11 cellular contexts compared by ENCODE assay signal in genomic region chr5:142326480-142326938, GRCh38. TPM values are rescaled to one million over a fixed set of nuclear protein-coding genes. Genes with fewer than 3 reads are reported as not detected.
DNase-seq lines count a peak whose midpoint lies in the region; ATAC-seq lines count a peak whose summit lies in the region.
"Had no signal": no experiment of that assay in that cellular context is flagged by ENCODE, and none has a peak within 500 bp of the region (broad histone marks: within the 10 kb centered on the region; RNA-seq: fewer than 3 reads in every experiment).

No MANE protein-coding gene starts in this region.

- POLR2A ChIA-PET in activated CD8-positive, alpha-beta T cell treated with anti-CD3 and anti-CD28 coated beads, Interleukin-2, amount 10 ng/mL, durations not matched to agents 7 days and 5 days (lab: Charles Lee) = no interaction called here

- H3K79me2 ChIP-seq in Karpas-422 (ENCODE audit: low read length) = no peaks in the 10 kb centered on the region

- H3K9me3 Mint-ChIP-seq in activated CD8-positive, alpha-beta T cell treated with anti-CD3 and anti-CD28 coated beads, Interleukin-2, amount 10 ng/mL, durations not matched to agents 7 days and 5 days (ENCODE audit: insufficient read depth) = no peaks in the 10 kb centered on the region

- H3K9me3 ChIP-seq in right cardiac atrium (ENCODE audit: control insufficient read depth, low read length) (no peaks in the 10 kb centered on the region), Karpas-422 (ENCODE audit: low read length) (no peaks in the 10 kb centered on the region)

- peaks cover 13% of the 10 kb centered on the region for H3K36me3 ChIP-seq in H7 (replicated peaks; ENCODE audit: control insufficient read depth, insufficient read depth, low read length)
- no peaks in the 10 kb centered on the region for H3K36me3 ChIP-seq in Karpas-422 (ENCODE audit: insufficient read depth, low read length)

- intact Hi-C loops in right cardiac atrium (cut with DNase I) = loop anchor here in 1 of 4 donors (10.0 kb wide), 2 partner anchors 172 to 218 kb away; no protein-coding TSS in a partner anchor

- DNase-seq in H7 (no peak), right cardiac atrium (no peak), skeletal muscle cell (ENCODE audit: low read depth) (no peak), epidermal melanocyte (ENCODE audit: insufficient read length, low spot score) (no peak), Karpas-422 (no peak)
- no peak for DNase-seq in activated CD8-positive, alpha-beta T cell treated with anti-CD3 and anti-CD28 coated beads, Interleukin-2, amount 10 ng/mL, durations not matched to agents 7 days and 5 days
- DNase-seq: activated naive CD4-positive, alpha-beta T cell treated with anti-CD3 and anti-CD28 coated beads, Interleukin-2, amount 50 U/mL, for 16 hours; OCI-M1 had no signal

- H4K20me1 ChIP-seq in Karpas-422 (ENCODE audit: insufficient read depth, low read depth, low read length) = no peaks in the 10 kb centered on the region

- H3K9me2 ChIP-seq in Karpas-422 (replicated peaks; ENCODE audit: insufficient read depth, low read length) = no peaks in the 10 kb centered on the region

- H3K4me1 ChIP-seq in right cardiac atrium (ENCODE audit: control insufficient read depth, insufficient read depth, low read length) = peaks cover 6% of the 10 kb centered on the region
- peaks cover 17% of the 10 kb centered on the region for H3K4me1 ChIP-seq in Karpas-422 (ENCODE audit: low read length)

- H3K27me3 Mint-ChIP-seq in activated CD8-positive, alpha-beta T cell treated with anti-CD3 and anti-CD28 coated beads, Interleukin-2, amount 10 ng/mL, durations not matched to agents 7 days and 5 days (ENCODE audit: low read depth) = peaks cover 36% of the 10 kb centered on the region

- H3K4me3 ChIP-seq in H7 (ENCODE audit: insufficient read depth, low read depth, low read length) = peak overlapping the region; percentile 98
- peak overlapping the region; percentile 58 for H3K4me3 ChIP-seq in right cardiac atrium (ENCODE audit: low read length)
- peak overlapping the region; percentile 92 for H3K4me3 ChIP-seq in skeletal muscle cell (ENCODE audit: low read depth, low read length)
- H3K4me3 ChIP-seq in Karpas-422 (ENCODE audit: low read length) = no peak overlapping the region

- CTCF ChIA-PET in activated CD8-positive, alpha-beta T cell treated with anti-CD3 and anti-CD28 coated beads, Interleukin-2, amount 10 ng/mL, durations not matched to agents 7 days and 5 days (lab: Charles Lee) = interaction anchor here (0.9 kb wide), 1 partner anchor 18 kb away, joined by 3 read pairs; no protein-coding TSS in a partner anchor

- H3K36me3 Mint-ChIP-seq in activated CD8-positive, alpha-beta T cell treated with anti-CD3 and anti-CD28 coated beads, Interleukin-2, amount 10 ng/mL, durations not matched to agents 7 days and 5 days (ENCODE audit: low read depth) = no peaks in the 10 kb centered on the region

- H3K27ac ChIP-seq in right cardiac atrium (ENCODE audit: low read length) = peak overlapping the region; percentile 81
- no peak overlapping the region for H3K27ac ChIP-seq in Karpas-422 (ENCODE audit: low read length)

- peaks cover 34% of the 10 kb centered on the region for H3K4me1 Mint-ChIP-seq in activated CD8-positive, alpha-beta T cell treated with anti-CD3 and anti-CD28 coated beads, Interleukin-2, amount 10 ng/mL, durations not matched to agents 7 days and 5 days (ENCODE audit: low read depth)

- no peak for ATAC-seq in activated CD8-positive, alpha-beta T cell treated with anti-CD3 and anti-CD28 coated beads, Interleukin-2, amount 10 ng/mL, durations not matched to agents 7 days and 5 days
- ATAC-seq in right cardiac atrium (no peak), HG02571 (IDR thresholded peaks at IDR 0.05; ENCODE audit: unreplicated experiment) (no peak), HG02763 (IDR thresholded peaks at IDR 0.05; ENCODE audit: unreplicated experiment) (no peak)

- H3K27ac Mint-ChIP-seq in activated CD8-positive, alpha-beta T cell treated with anti-CD3 and anti-CD28 coated beads, Interleukin-2, amount 10 ng/mL, durations not matched to agents 7 days and 5 days = no peak overlapping the region

- peak overlapping the region; percentile 81 for H3K4me3 Mint-ChIP-seq in activated CD8-positive, alpha-beta T cell treated with anti-CD3 and anti-CD28 coated beads, Interleukin-2, amount 10 ng/mL, durations not matched to agents 7 days and 5 days

- WGBS in right cardiac atrium = 48% methylated on average over 8 of the region's 8 CpGs

- H3K27me3 ChIP-seq in H7 (ENCODE audit: control insufficient read depth, insufficient read depth, low read length) (no peaks in the 10 kb centered on the region), right cardiac atrium (ENCODE audit: control insufficient read depth, insufficient read depth) (no peaks in the 10 kb centered on the region), Karpas-422 (ENCODE audit: low read length) (no peaks in the 10 kb centered on the region)

- H2AFZ ChIP-seq in Karpas-422 (ENCODE audit: low read length) = no peak overlapping the region

- H3K4me2 ChIP-seq in Karpas-422 (ENCODE audit: low read depth, low read length, poor library complexity, severe bottlenecking) = no peak overlapping the region

- H3K9ac ChIP-seq in Karpas-422 (ENCODE audit: low read length) = no peak overlapping the region

RNA-seq across cellular contexts. Expression of gene SPRY4, which starts 1.7 kb away (rescaled TPM):
- total RNA-seq in H7 (2014; rRNA removed; shearing (Covaris generic)) = 71.7 and 93.3 TPM in 2 replicates
- total RNA-seq in activated CD8-positive, alpha-beta T cell treated with anti-CD3 and anti-CD28 coated beads, Interleukin-2, amount 10 ng/mL, durations not matched to agents 7 days and 5 days = 1 to 10 TPM in 1 of 2 experiments, under 1 TPM in 1; 0.79 to 1.5 TPM
- total RNA-seq in right cardiac atrium = 10 to 100 TPM in 2 of 4 donors, 1 to 10 TPM in 2; 8.3 to 18.3 (median 11.7) TPM
- 8.1 TPM for polyA plus RNA-seq in right cardiac atrium
- 0.26 and 0.90 TPM in 2 replicates for total RNA-seq in Karpas-422 (2014; rRNA removed; shearing (Covaris generic); ENCODE audit: low replicate concordance)
- total RNA-seq: mononuclear cell had no signal
